Comparison of ENCODE assay signal across 8 cellular contexts in genomic region chr19:48511800-48512503, GRCh38. TPM values are rescaled to one million over a fixed set of nuclear protein-coding genes. Genes with fewer than 3 reads are reported as not detected.
DNase-seq lines count a peak whose midpoint lies in the region; ATAC-seq and TF ChIP-seq lines count a peak whose summit lies in the region.

LMTK3 (minus strand) TSS chr19:48511835; CDS start chr19:48511576, 259 bp downstream.

- H3K4me3 Mint-ChIP-seq in endothelial cell (ENCODE audit: unreplicated experiment) (peak within 1 kb of the TSS; percentile 73), progenitor cell of endocrine pancreas (ENCODE audit: low read depth) (peak within 1 kb of the TSS; percentile 68)

- 0 to 4% methylated on average over 4 to 5 of the region's 32 CpGs for WGBS in gastroesophageal sphincter (ENCODE audit: low coverage in 1 of 2), 2 donors

- H3K9me3 Mint-ChIP-seq in endothelial cell (ENCODE audit: unreplicated experiment) (no peaks in the 10 kb centered on the region), progenitor cell of endocrine pancreas (ENCODE audit: low read depth) (no peaks in the 10 kb centered on the region)

- H3K36me3 ChIP-seq in DND-41 (ENCODE audit: insufficient read depth, low read length) (no peaks in the 10 kb centered on the region), gastroesophageal sphincter (no peaks in the 10 kb centered on the region)

- TF ChIP-seq EP300 in gastroesophageal sphincter (IDR thresholded peaks at IDR 0.05) = no peak

- no peak within 1 kb of the TSS for H3K9ac ChIP-seq in DND-41 (ENCODE audit: low read depth, low read length)

- no peak within 1 kb of the TSS for H3K27ac ChIP-seq in DND-41 (ENCODE audit: low read length)
- no peak within 1 kb of the TSS for H3K27ac ChIP-seq in gastroesophageal sphincter

- H3K4me2 ChIP-seq in DND-41 (ENCODE audit: insufficient read depth, low read length) = peak within 1 kb of the TSS; percentile 96

- peaks cover 28% of the 10 kb centered on the region for H3K4me1 ChIP-seq in DND-41 (ENCODE audit: insufficient read depth, low read length)
- peaks cover 0 to 31% (median 10%) of the 10 kb centered on the region in 3 donors for H3K4me1 ChIP-seq in gastroesophageal sphincter

- no peak within 1 kb of the TSS for H3K27ac Mint-ChIP-seq in endothelial cell (ENCODE audit: unreplicated experiment)
- H3K27ac Mint-ChIP-seq in progenitor cell of endocrine pancreas = no peak within 1 kb of the TSS

- H3K4me1 Mint-ChIP-seq in endothelial cell (ENCODE audit: unreplicated experiment) (peaks cover 2% of the 10 kb centered on the region), progenitor cell of endocrine pancreas (ENCODE audit: low read depth) (peaks cover 6% of the 10 kb centered on the region)

- ATAC-seq in DND-41 (ENCODE audit: insufficient read depth, low read depth) (peak; percentile 22; the same call in 1 of the 3 replicates), gastroesophageal sphincter (no peak), GM18502 (IDR thresholded peaks at IDR 0.05; ENCODE audit: poor library complexity, unreplicated experiment) (no peak)

- TF ChIP-seq CTCF in DND-41 (IDR thresholded peaks at IDR 0.05; ENCODE audit: borderline replicate concordance, extremely low read depth, low read length, poor library complexity, severe bottlenecking) (no peak), endothelial cell (IDR thresholded peaks at IDR 0.05; ENCODE audit: unreplicated experiment) (no peak), progenitor cell of endocrine pancreas (IDR thresholded peaks at IDR 0.05; ENCODE audit: unreplicated experiment) (no peak), gastroesophageal sphincter (IDR thresholded peaks at IDR 0.05) (no peak)

- no peaks in the 10 kb centered on the region for H3K36me3 Mint-ChIP-seq in endothelial cell (ENCODE audit: low read depth, unreplicated experiment)
- H3K36me3 Mint-ChIP-seq in progenitor cell of endocrine pancreas (ENCODE audit: insufficient read depth) = no peaks in the 10 kb centered on the region

- H3K27me3 Mint-ChIP-seq in endothelial cell (ENCODE audit: unreplicated experiment) = peaks cover 14% of the 10 kb centered on the region
- H3K27me3 Mint-ChIP-seq in progenitor cell of endocrine pancreas = peaks cover 24% of the 10 kb centered on the region

- H3K4me3 ChIP-seq in DND-41 (ENCODE audit: low read depth in 1 of 2, low read length in 2 of 2) (peak within 1 kb of the TSS in 1 of 2 experiments; percentile 81; a peak in 2 of 4 replicates), gastroesophageal sphincter (peak within 1 kb of the TSS in 1 of 2 donors; percentile 18)

- H3K9me3 ChIP-seq in DND-41 (ENCODE audit: insufficient read depth, low read length, severe bottlenecking) = no peaks in the 10 kb centered on the region
- H3K9me3 ChIP-seq in gastroesophageal sphincter = no peaks in the 10 kb centered on the region

- H2AFZ ChIP-seq in DND-41 (ENCODE audit: low read depth, low read length) = no peak within 1 kb of the TSS

- DNase-seq in DND-41 (peak; percentile 81), NCI-H2196 treated with DMSO at 0.1 percent for 48 hours (lab: John Stamatoyannopoulos, UW; ENCODE audit: unreplicated experiment) (peak; percentile 87), endothelial cell (ENCODE audit: low spot score) (no peak), progenitor cell of endocrine pancreas (ENCODE audit: low spot score, unreplicated experiment) (no peak), LoVo (ENCODE audit: low spot score) (no peak)
- DNase-seq in activated CD8-positive, alpha-beta memory T cell treated with anti-CD3 and anti-CD28 coated beads for 1 hour (ENCODE audit: extremely low read depth in 1 of 2, low read depth in 1 of 2) = peak; percentile 59 to 76

- no peaks in the 10 kb centered on the region for H4K20me1 ChIP-seq in DND-41 (ENCODE audit: insufficient read depth, low read length)

- no peaks in the 10 kb centered on the region for H3K27me3 ChIP-seq in DND-41 (ENCODE audit: insufficient read depth, low read length, poor library complexity)
- H3K27me3 ChIP-seq in gastroesophageal sphincter = peaks cover 48% of the 10 kb centered on the region

- TF ChIP-seq POLR2A in gastroesophageal sphincter (IDR thresholded peaks at IDR 0.05) = no peak

- no peaks in the 10 kb centered on the region for H3K79me2 ChIP-seq in DND-41 (ENCODE audit: insufficient read depth, low read length)

RNA-seq across cellular contexts. Expression of gene LMTK3, which starts in this region (rescaled TPM):
- total RNA-seq in endothelial cell (ENCODE audit: unreplicated experiment) (3.0 TPM), progenitor cell of endocrine pancreas (11.4 and 12.7 TPM in 2 replicates), gastroesophageal sphincter (1 to 10 TPM in 1 of 4 donors, under 1 TPM in 3; 0.13 to 1.2 (median 0.30) TPM)

Comparison
In these comparisons a context has a peak if more than half of its experiments do, and no peak if none do; other contexts are left out.
1. DNase-seq: peak in DND-41 (single experiment), NCI-H2196 treated with DMSO at 0.1 percent for 48 hours (single experiment) and activated CD8-positive, alpha-beta memory T cell treated with anti-CD3 and anti-CD28 coated beads for 1 hour (2 of 2); none in endothelial cell (single experiment), progenitor cell of endocrine pancreas (single experiment) and LoVo (single experiment).